2 cellular contexts compared by ENCODE assay signal in genomic region chr7:98027342-98028033, GRCh38.
TF ChIP-seq lines count a peak whose summit lies in the region.

No MANE protein-coding gene starts in this region.

TF ChIP-seq in GM23338, 12 proteins besides CTCF, POLR2A, EP300 and RAD21 (continued from another document):
- no peak for TF ChIP-seq ZNF462 (CRISPR knock-in tag; IDR thresholded peaks at IDR 0.05)

TF ChIP-seq in SK-N-SH, 30 proteins besides CTCF, POLR2A, EP300 and RAD21 (continued from another document):
- TF ChIP-seq TAF1 (IDR thresholded peaks at IDR 0.05; ENCODE audit: borderline replicate concordance, low read depth, low read length) (no peak), FOXM1 (IDR thresholded peaks at IDR 0.05; ENCODE audit: low read depth) (no peak), NFIC (IDR thresholded peaks at IDR 0.05; ENCODE audit: borderline replicate concordance) (no peak), FOXJ3 (CRISPR knock-in tag; IDR thresholded peaks at IDR 0.05) (no peak), YY1 (IDR thresholded peaks at IDR 0.05; ENCODE audit: low read depth) (no peak), RFX5 (IDR thresholded peaks at IDR 0.05; ENCODE audit: low read length) (no peak), REST (IDR thresholded peaks at IDR 0.05; ENCODE audit: low read depth, low read length) (no peak), MEF2A (IDR thresholded peaks at IDR 0.05; ENCODE audit: borderline replicate concordance, low read depth) (no peak), SMC3 (IDR thresholded peaks at IDR 0.05; ENCODE audit: low read depth, low read length) (no peak)
- TF ChIP-seq, protein P1, sequence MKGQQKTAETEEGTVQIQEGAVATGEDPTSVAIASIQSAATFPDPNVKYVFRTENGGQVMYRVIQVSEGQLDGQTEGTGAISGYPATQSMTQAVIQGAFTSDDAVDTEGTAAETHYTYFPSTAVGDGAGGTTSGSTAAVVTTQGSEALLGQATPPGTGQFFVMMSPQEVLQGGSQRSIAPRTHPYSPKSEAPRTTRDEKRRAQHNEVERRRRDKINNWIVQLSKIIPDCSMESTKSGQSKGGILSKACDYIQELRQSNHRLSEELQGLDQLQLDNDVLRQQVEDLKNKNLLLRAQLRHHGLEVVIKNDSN (IDR thresholded peaks at IDR 0.05; ENCODE audit: borderline replicate concordance, low read depth), result no peak
- TF ChIP-seq, protein P2, sequence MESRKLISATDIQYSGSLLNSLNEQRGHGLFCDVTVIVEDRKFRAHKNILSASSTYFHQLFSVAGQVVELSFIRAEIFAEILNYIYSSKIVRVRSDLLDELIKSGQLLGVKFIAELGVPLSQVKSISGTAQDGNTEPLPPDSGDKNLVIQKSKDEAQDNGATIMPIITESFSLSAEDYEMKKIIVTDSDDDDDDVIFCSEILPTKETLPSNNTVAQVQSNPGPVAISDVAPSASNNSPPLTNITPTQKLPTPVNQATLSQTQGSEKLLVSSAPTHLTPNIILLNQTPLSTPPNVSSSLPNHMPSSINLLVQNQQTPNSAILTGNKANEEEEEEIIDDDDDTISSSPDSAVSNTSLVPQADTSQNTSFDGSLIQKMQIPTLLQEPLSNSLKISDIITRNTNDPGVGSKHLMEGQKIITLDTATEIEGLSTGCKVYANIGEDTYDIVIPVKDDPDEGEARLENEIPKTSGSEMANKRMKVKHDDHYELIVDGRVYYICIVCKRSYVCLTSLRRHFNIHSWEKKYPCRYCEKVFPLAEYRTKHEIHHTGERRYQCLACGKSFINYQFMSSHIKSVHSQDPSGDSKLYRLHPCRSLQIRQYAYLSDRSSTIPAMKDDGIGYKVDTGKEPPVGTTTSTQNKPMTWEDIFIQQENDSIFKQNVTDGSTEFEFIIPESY (IDR thresholded peaks at IDR 0.05; ENCODE audit: borderline replicate concordance, low read depth), result no peak
- TF ChIP-seq, protein P3, sequence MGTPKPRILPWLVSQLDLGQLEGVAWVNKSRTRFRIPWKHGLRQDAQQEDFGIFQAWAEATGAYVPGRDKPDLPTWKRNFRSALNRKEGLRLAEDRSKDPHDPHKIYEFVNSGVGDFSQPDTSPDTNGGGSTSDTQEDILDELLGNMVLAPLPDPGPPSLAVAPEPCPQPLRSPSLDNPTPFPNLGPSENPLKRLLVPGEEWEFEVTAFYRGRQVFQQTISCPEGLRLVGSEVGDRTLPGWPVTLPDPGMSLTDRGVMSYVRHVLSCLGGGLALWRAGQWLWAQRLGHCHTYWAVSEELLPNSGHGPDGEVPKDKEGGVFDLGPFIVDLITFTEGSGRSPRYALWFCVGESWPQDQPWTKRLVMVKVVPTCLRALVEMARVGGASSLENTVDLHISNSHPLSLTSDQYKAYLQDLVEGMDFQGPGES (IDR thresholded peaks at IDR 0.05; ENCODE audit: low read depth, low read length), result no peak
